ENCODE assay signal across 1 cellular context in genomic region chr3:193982258-193982659, GRCh38.
TF ChIP-seq lines count a peak whose summit lies in the region.

No MANE protein-coding gene starts in this region.

TF ChIP-seq in SK-N-SH, 30 proteins besides CTCF, POLR2A, EP300 and RAD21 (continued from another document):
- TF ChIP-seq, protein P1, sequence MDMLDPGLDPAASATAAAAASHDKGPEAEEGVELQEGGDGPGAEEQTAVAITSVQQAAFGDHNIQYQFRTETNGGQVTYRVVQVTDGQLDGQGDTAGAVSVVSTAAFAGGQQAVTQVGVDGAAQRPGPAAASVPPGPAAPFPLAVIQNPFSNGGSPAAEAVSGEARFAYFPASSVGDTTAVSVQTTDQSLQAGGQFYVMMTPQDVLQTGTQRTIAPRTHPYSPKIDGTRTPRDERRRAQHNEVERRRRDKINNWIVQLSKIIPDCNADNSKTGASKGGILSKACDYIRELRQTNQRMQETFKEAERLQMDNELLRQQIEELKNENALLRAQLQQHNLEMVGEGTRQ (IDR thresholded peaks at IDR 0.05; ENCODE audit: borderline replicate concordance, low read depth, low read length), result no peak
- TF ChIP-seq POLR2AphosphoS5 (IDR thresholded peaks at IDR 0.05; ENCODE audit: low read depth, low read length) (no peak), TAF1 (IDR thresholded peaks at IDR 0.05; ENCODE audit: borderline replicate concordance, low read depth, low read length) (no peak), GABPA (IDR thresholded peaks at IDR 0.05; ENCODE audit: low read depth) (no peak), RXRA (IDR thresholded peaks at IDR 0.05; ENCODE audit: borderline replicate concordance, low read depth) (no peak), FOXM1 (IDR thresholded peaks at IDR 0.05; ENCODE audit: low read depth) (no peak)
